Comparison of ENCODE assay signal across 15 cellular contexts in the genomic region with DNA sequence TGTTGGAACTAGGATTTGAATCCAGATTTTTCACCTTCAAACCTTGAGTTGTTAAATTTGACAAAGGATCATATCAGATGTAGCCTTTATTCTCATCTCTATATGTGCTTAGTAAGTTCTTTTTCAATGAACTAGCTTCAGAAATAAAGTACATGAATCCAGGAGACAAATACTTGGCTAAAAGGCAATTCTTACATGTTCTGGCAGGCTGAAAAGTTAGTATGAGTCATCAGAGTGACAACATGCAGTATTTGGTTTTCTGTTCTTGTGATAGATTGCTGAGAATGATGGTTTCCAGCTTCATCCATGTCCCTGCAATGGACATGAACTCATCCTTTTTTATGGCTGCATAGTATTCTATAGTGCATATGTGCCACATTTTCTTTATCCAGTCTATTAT. TPM values are rescaled to one million over a fixed set of nuclear protein-coding genes. Genes with fewer than 3 reads are reported as not detected.
"Had no signal": no experiment of that assay in that cellular context is flagged by ENCODE, and none has a peak within 500 bp of the region (broad histone marks: within the 10 kb centered on the region; RNA-seq: fewer than 3 reads in every experiment).

No MANE protein-coding gene starts in this region.

- H3K36me3 ChIP-seq: esophagus muscularis mucosa, lower lobe of right lung, neural progenitor cell, ovary, thyroid gland, vagina had no signal

- H3K9me3 ChIP-seq: esophagus muscularis mucosa, lower lobe of right lung, ovary, thyroid gland, vagina had no signal

- H3K27ac Mint-ChIP-seq: activated CD4-positive, alpha-beta T cell treated with anti-CD3 and anti-CD28 coated beads for 36 hours; activated CD8-positive, alpha-beta T cell treated with anti-CD3 and anti-CD28 coated beads, Interleukin-2, amount 10 ng/mL, durations not matched to agents 7 days and 5 days; neural progenitor cell had no signal

- H3K9me3 Mint-ChIP-seq: neural progenitor cell had no signal

- H3K4me3 ChIP-seq: dorsolateral prefrontal cortex, esophagus muscularis mucosa, lower lobe of right lung, neural progenitor cell, ovary, thyroid gland, vagina had no signal

- H3K4me3 Mint-ChIP-seq: activated CD4-positive, alpha-beta T cell treated with anti-CD3 and anti-CD28 coated beads for 36 hours; activated CD8-positive, alpha-beta T cell treated with anti-CD3 and anti-CD28 coated beads, Interleukin-2, amount 10 ng/mL, durations not matched to agents 7 days and 5 days; activated naive CD4-positive, alpha-beta T cell treated with anti-CD3 and anti-CD28 coated beads for 36 hours; neural progenitor cell had no signal

- H3K27me3 ChIP-seq: dorsolateral prefrontal cortex, esophagus muscularis mucosa, neural progenitor cell, ovary, thyroid gland, vagina had no signal

- H3K4me1 ChIP-seq: lower lobe of right lung had no signal

- H3K9ac ChIP-seq: neural progenitor cell had no signal

- H2AFZ ChIP-seq: neural progenitor cell had no signal

- H3K4me1 Mint-ChIP-seq: activated CD4-positive, alpha-beta T cell treated with anti-CD3 and anti-CD28 coated beads for 36 hours had no signal

- H3K27me3 Mint-ChIP-seq: activated CD4-positive, alpha-beta T cell treated with anti-CD3 and anti-CD28 coated beads for 36 hours had no signal

- H3K36me3 Mint-ChIP-seq: neural progenitor cell had no signal

- DNase-seq: activated CD4-positive, alpha-beta T cell treated with anti-CD3 and anti-CD28 coated beads for 36 hours; activated CD8-positive, alpha-beta memory T cell treated with anti-CD3 and anti-CD28 coated beads, Interleukin-2, amount 50 U/mL, for 48 hours; activated CD8-positive, alpha-beta T cell treated with anti-CD3 and anti-CD28 coated beads, Interleukin-2, amount 10 ng/mL, durations not matched to agents 7 days and 5 days; activated naive CD4-positive, alpha-beta T cell treated with anti-CD3 and anti-CD28 coated beads for 36 hours; dorsolateral prefrontal cortex; hippocampal formation; lower lobe of right lung; midbrain; ovary; T-helper 9 cell; thyroid gland had no signal

- H3K4me2 ChIP-seq: neural progenitor cell had no signal

- H3K27ac ChIP-seq: dorsolateral prefrontal cortex, esophagus muscularis mucosa, lower lobe of right lung, neural progenitor cell, ovary, thyroid gland, vagina had no signal

RNA-seq across cellular contexts. Expression of a gene that starts 40.4 kb away (rescaled TPM):
- total RNA-seq: activated CD4-positive, alpha-beta T cell treated with anti-CD3 and anti-CD28 coated beads for 36 hours; activated CD8-positive, alpha-beta T cell treated with anti-CD3 and anti-CD28 coated beads, Interleukin-2, amount 10 ng/mL, durations not matched to agents 7 days and 5 days; activated naive CD4-positive, alpha-beta T cell treated with anti-CD3 and anti-CD28 coated beads for 36 hours; glomerular endothelial cell had no signal
